Comparison of ENCODE assay signal across 8 cellular contexts in genomic region chr11:80155412-80156017, GRCh38.
DNase-seq lines count a peak whose midpoint lies in the region; ATAC-seq and TF ChIP-seq lines count a peak whose summit lies in the region.

No MANE protein-coding gene starts in this region.

- no peak overlapping the region for H3K27ac Mint-ChIP-seq in immature natural killer cell

- peaks cover 0 to 2% (median 0%) of the 10 kb centered on the region in 3 donors for H3K27me3 Mint-ChIP-seq in immature natural killer cell (ENCODE audit: low read depth in 3 of 3)

- no peak overlapping the region for H3K27ac ChIP-seq in heart left ventricle

- DNase-seq in heart left ventricle: no peak
- DNase-seq in Right ventricle myocardium inferior (ENCODE audit: missing footprints): no peak
- DNase-seq in HS-5 (ENCODE audit: low read depth): peak; percentile 25
- DNase-seq in SKM-1 treated with dmso at 0.1 percent for 144 hours (lab: John Stamatoyannopoulos, UW; ENCODE audit: unreplicated experiment): peak; percentile 10
- DNase-seq in kidney tubule cell (ENCODE audit: low spot score): peak; percentile 50
- no peak for DNase-seq in omental fat pad (ENCODE audit: low spot score)
- no peak for DNase-seq in immature natural killer cell

- TF ChIP-seq CTCF in heart left ventricle (IDR thresholded peaks at IDR 0.05) (peak in 11 of 12 donors; percentile 23 to 56 (median 47)), omental fat pad (IDR thresholded peaks at IDR 0.05) (no peak)

- no peak overlapping the region for H3K4me3 ChIP-seq in heart left ventricle

- no peaks in the 10 kb centered on the region for H3K36me3 ChIP-seq in heart left ventricle

- ATAC-seq in heart left ventricle: no peak
- no peak for ATAC-seq in Right ventricle myocardium inferior
- no peak for ATAC-seq in omental fat pad (ENCODE audit: low FRiP score)
- ATAC-seq in HG03469 (IDR thresholded peaks at IDR 0.05; ENCODE audit: unreplicated experiment): no peak

- no peak for TF ChIP-seq POLR2A in heart left ventricle (IDR thresholded peaks at IDR 0.05)

- no peaks in the 10 kb centered on the region for H3K36me3 Mint-ChIP-seq in immature natural killer cell

- no peaks in the 10 kb centered on the region for H3K27me3 ChIP-seq in heart left ventricle

- WGBS in heart left ventricle, 4 donors: 15 to 27% (median 19%) methylated on average over 4 of the region's 4 CpGs

- H3K4me1 ChIP-seq in heart left ventricle: no peaks in the 10 kb centered on the region

- intact Hi-C loops in heart left ventricle (cut with DNase I) (loop anchor here (5.0 to 10.0 kb wide), 4 partner anchors 391 to 693 kb away; no protein-coding TSS in a partner anchor), Right ventricle myocardium inferior (cut with DNase I) (loop anchor here (2.0 kb wide), 1 partner anchor 393 kb away; no protein-coding TSS in a partner anchor)

- H3K9me3 Mint-ChIP-seq in immature natural killer cell: peaks cover under 1 to 18% (median 5%) of the 10 kb centered on the region in 6 donors

- H3K9me3 ChIP-seq in heart left ventricle: no peaks in the 10 kb centered on the region

- H3K4me3 Mint-ChIP-seq in immature natural killer cell: no peak overlapping the region

- H3K4me1 Mint-ChIP-seq in immature natural killer cell: no peaks in the 10 kb centered on the region

Comparison
In these comparisons a context has a peak if more than half of its experiments do, and no peak if none do; other contexts are left out.
1. DNase-seq: peak in HS-5 (single experiment), SKM-1 treated with dmso at 0.1 percent for 144 hours (single experiment) and kidney tubule cell (single experiment); none in heart left ventricle (0 of 5), Right ventricle myocardium inferior (single experiment), omental fat pad (single experiment) and immature natural killer cell (0 of 3).
2. CTCF ChIP-seq: peak in heart left ventricle (11 of 12); none in omental fat pad (0 of 3).